9 cellular contexts compared by ENCODE assay signal in the genomic region with DNA sequence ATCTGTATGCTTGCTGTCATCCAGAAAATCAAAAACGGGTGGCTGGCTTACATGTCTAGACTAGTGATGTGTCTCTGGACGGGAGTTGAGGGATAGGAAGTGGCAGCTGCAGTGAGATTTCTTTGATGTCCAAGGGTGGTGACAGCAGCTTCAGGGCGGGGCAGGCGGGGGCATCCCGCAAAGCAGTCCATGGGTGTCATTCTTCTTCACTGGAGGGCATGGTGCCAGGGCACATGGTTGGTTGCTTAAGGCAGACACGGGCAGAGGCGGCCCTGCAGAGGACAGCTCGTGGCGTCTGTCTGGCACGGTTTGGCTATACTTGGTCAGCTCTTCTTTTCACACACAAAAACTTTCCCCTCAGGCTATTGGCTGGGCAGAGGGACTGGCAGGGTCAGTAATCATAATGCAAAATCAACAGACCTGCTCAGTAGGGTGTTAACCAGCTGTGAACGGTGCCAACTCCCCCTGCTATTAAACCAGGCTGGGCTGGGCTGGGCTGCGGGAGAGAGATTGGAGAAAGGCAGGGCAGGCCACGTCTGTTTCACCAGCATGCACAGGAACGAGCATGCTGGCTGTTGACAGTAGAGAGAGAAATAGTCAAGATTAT.
DNase-seq lines count a peak whose midpoint lies in the region; ATAC-seq and TF ChIP-seq lines count a peak whose summit lies in the region.
"Had no signal": no experiment of that assay in that cellular context is flagged by ENCODE, and none has a peak within 500 bp of the region (broad histone marks: within the 10 kb centered on the region; RNA-seq: fewer than 3 reads in every experiment).

No MANE protein-coding gene starts in this region.

- CTCF ChIA-PET in activated CD8-positive, alpha-beta T cell treated with anti-CD3 and anti-CD28 coated beads, Interleukin-2, amount 10 ng/mL, durations not matched to agents 7 days and 5 days (lab: Charles Lee): interaction anchor here (1.2 kb wide), 1 partner anchor 10 kb away, joined by 9 read pairs; no protein-coding TSS in a partner anchor

- POLR2A ChIA-PET in activated CD8-positive, alpha-beta T cell treated with anti-CD3 and anti-CD28 coated beads, Interleukin-2, amount 10 ng/mL, durations not matched to agents 7 days and 5 days (lab: Charles Lee): no interaction called here

- H3K36me3 ChIP-seq in GM23248 (ENCODE audit: low read depth): no peaks in the 10 kb centered on the region

- no peaks in the 10 kb centered on the region for H3K79me2 ChIP-seq in GM23248 (ENCODE audit: insufficient read depth)

- H4K20me1 ChIP-seq in GM23248 (ENCODE audit: insufficient read depth): no peaks in the 10 kb centered on the region

- H3K27ac ChIP-seq in GM23248: no peak overlapping the region

- intact Hi-C loops in Right ventricle myocardium superior (cut with DNase I): no loop called here

- no peak overlapping the region for H3K4me3 Mint-ChIP-seq in activated CD8-positive, alpha-beta T cell treated with anti-CD3 and anti-CD28 coated beads, Interleukin-2, amount 10 ng/mL, durations not matched to agents 7 days and 5 days

- in situ Hi-C loops in GM23248 (cut with MboI): loop anchor here (25.0 kb wide), 1 partner anchor 91 kb away; no protein-coding TSS in a partner anchor

- 2 to 4% methylated on average over 12 to 14 of the region's 14 CpGs for WGBS in GM23248 (ENCODE audit: low coverage in 1 of 2, low lambda C conversion rate in 2 of 2, missing lambda C conversion rate in 2 of 2), 2 experiments

- H3K36me3 Mint-ChIP-seq in activated CD8-positive, alpha-beta T cell treated with anti-CD3 and anti-CD28 coated beads, Interleukin-2, amount 10 ng/mL, durations not matched to agents 7 days and 5 days (ENCODE audit: low read depth): no peaks in the 10 kb centered on the region

- H3K27me3 ChIP-seq in GM23248 (replicated peaks; ENCODE audit: insufficient read depth): no peaks in the 10 kb centered on the region

- no peaks in the 10 kb centered on the region for H3K9me2 ChIP-seq in GM23248 (ENCODE audit: insufficient read depth)

- H3K27ac Mint-ChIP-seq in activated CD8-positive, alpha-beta T cell treated with anti-CD3 and anti-CD28 coated beads, Interleukin-2, amount 10 ng/mL, durations not matched to agents 7 days and 5 days: no peak overlapping the region

- no peak for TF ChIP-seq CTCF in GM10266 (IDR thresholded peaks at IDR 0.05; ENCODE audit: control insufficient read depth, insufficient read depth, low read depth, missing control alignments)

- H3K9ac ChIP-seq in GM23248: 0 out of 2 replicates have a peak overlapping the region, but pooled peaks have one; percentile 12

- H2AFZ ChIP-seq in GM23248: peak overlapping the region; percentile 58

- H3K9me3 Mint-ChIP-seq in activated CD8-positive, alpha-beta T cell treated with anti-CD3 and anti-CD28 coated beads, Interleukin-2, amount 10 ng/mL, durations not matched to agents 7 days and 5 days (ENCODE audit: insufficient read depth): no peaks in the 10 kb centered on the region

- ATAC-seq in Right ventricle myocardium superior (ENCODE audit: poor library complexity) (peak; percentile 96), GM18868 (IDR thresholded peaks at IDR 0.05; ENCODE audit: unreplicated experiment) (no peak), GM21423 (IDR thresholded peaks at IDR 0.05; ENCODE audit: unreplicated experiment) (no peak)
- ATAC-seq in activated CD8-positive, alpha-beta T cell treated with anti-CD3 and anti-CD28 coated beads, Interleukin-2, amount 10 ng/mL, durations not matched to agents 7 days and 5 days: no peak

- H3F3A ChIP-seq in GM23248 (ENCODE audit: insufficient read depth): 0 out of 2 replicates have a peak, but pooled peaks cover 6% of the 10 kb centered on the region

- H3K4me1 ChIP-seq in GM23248 (ENCODE audit: insufficient read depth): peaks cover 14% of the 10 kb centered on the region

- peak overlapping the region; percentile 61 for H3K4me2 ChIP-seq in GM23248 (ENCODE audit: unreplicated experiment)

- H3K4me1 Mint-ChIP-seq in activated CD8-positive, alpha-beta T cell treated with anti-CD3 and anti-CD28 coated beads, Interleukin-2, amount 10 ng/mL, durations not matched to agents 7 days and 5 days (ENCODE audit: low read depth): no peaks in the 10 kb centered on the region

- H3K27me3 Mint-ChIP-seq in activated CD8-positive, alpha-beta T cell treated with anti-CD3 and anti-CD28 coated beads, Interleukin-2, amount 10 ng/mL, durations not matched to agents 7 days and 5 days (ENCODE audit: low read depth): peaks cover 6% of the 10 kb centered on the region

- no peaks in the 10 kb centered on the region for H3K9me3 ChIP-seq in GM23248 (ENCODE audit: low read depth)

- H3K4me3 ChIP-seq in GM23248: no peak overlapping the region

- DNase-seq in GM23248 (peak; percentile 77), RPMI7951 (ENCODE audit: low read depth) (peak; percentile 80), Right ventricle myocardium superior (peak; percentile 82), renal cortical epithelial cell (ENCODE audit: low read depth) (peak; percentile 83), GM10266 (ENCODE audit: extremely low spot score) (no peak)
- DNase-seq in activated CD8-positive, alpha-beta T cell treated with anti-CD3 and anti-CD28 coated beads, Interleukin-2, amount 10 ng/mL, durations not matched to agents 7 days and 5 days: no peak
- DNase-seq: IMR-90 had no signal

Comparison
In these comparisons a context has a peak if more than half of its experiments do, and no peak if none do; other contexts are left out.
1. DNase-seq: peak in GM23248 (single experiment), RPMI7951 (single experiment), Right ventricle myocardium superior (single experiment) and renal cortical epithelial cell (single experiment); none in activated CD8-positive, alpha-beta T cell treated with anti-CD3 and anti-CD28 coated beads, Interleukin-2, amount 10 ng/mL, durations not matched to agents 7 days and 5 days (single experiment) and GM10266 (single experiment).